ENCODE assay signal across 8 cellular contexts in genomic region chr2:224982910-224983688, GRCh38. TPM values are rescaled to one million over a fixed set of nuclear protein-coding genes. Genes with fewer than 3 reads are reported as not detected.
DNase-seq lines count a peak whose midpoint lies in the region; ATAC-seq and TF ChIP-seq lines count a peak whose summit lies in the region.

No MANE protein-coding gene starts in this region.

- no peaks in the 10 kb centered on the region for H3K27me3 Mint-ChIP-seq in MCF 10A (ENCODE audit: insufficient read depth, unreplicated experiment)

- ATAC-seq in HG03565 (IDR thresholded peaks at IDR 0.05; ENCODE audit: unreplicated experiment) = peak; percentile 78

- H3K4me3 Mint-ChIP-seq in MCF 10A (ENCODE audit: unreplicated experiment) = no peak overlapping the region

- POLR2A ChIA-PET in MCF 10A (lab: Yijun Ruan, JAX) = interaction anchor here (0.9 to 1.1 kb wide), 3 partner anchors 9 to 34 kb away, joined by 3 read pairs; no protein-coding TSS in a partner anchor

- H3K4me1 ChIP-seq in breast epithelium = no peaks in the 10 kb centered on the region

- H3K27me3 ChIP-seq in breast epithelium = no peaks in the 10 kb centered on the region

- peak overlapping the region; percentile 28 to 55 (median 34) for H3K4me3 ChIP-seq in breast epithelium

- H3K27ac Mint-ChIP-seq in MCF 10A (ENCODE audit: low read depth, unreplicated experiment) = no peak overlapping the region

- BruUV-seq in MCF 10A (replicated peaks; lab: Mats Ljungman, UMichigan) = no TSS peak

- H3K9me3 ChIP-seq in breast epithelium = no peaks in the 10 kb centered on the region

- intact Hi-C loops in breast epithelium (cut with DNase I; ENCODE audit: low total_unique reads) (no loop called here), MCF 10A (cut with micrococcal nuclease) (no loop called here)

- TF ChIP-seq CTCF in breast epithelium (IDR thresholded peaks at IDR 0.05) (no peak), MCF 10A (IDR thresholded peaks at IDR 0.05; ENCODE audit: unreplicated experiment) (no peak)

- no peaks in the 10 kb centered on the region for H3K36me3 ChIP-seq in breast epithelium

- TF ChIP-seq POLR2A in breast epithelium (IDR thresholded peaks at IDR 0.05) = no peak

- no peaks in the 10 kb centered on the region for H3K36me3 Mint-ChIP-seq in MCF 10A (ENCODE audit: insufficient read depth, unreplicated experiment)

- H3K27ac ChIP-seq in breast epithelium = peak overlapping the region; percentile 56 to 80
- peak overlapping the region; percentile 78 for H3K27ac ChIP-seq in temporal lobe (ENCODE audit: low read depth, low read length)

- no peaks in the 10 kb centered on the region for H3K4me1 Mint-ChIP-seq in MCF 10A (ENCODE audit: insufficient read depth, unreplicated experiment)

- no peaks in the 10 kb centered on the region for H3K9me3 Mint-ChIP-seq in MCF 10A (ENCODE audit: unreplicated experiment)

- DNase-seq in breast epithelium (ENCODE audit: low spot score in 2 of 2) (no peak), MCF 10A (ENCODE audit: unreplicated experiment) (no peak), inferior parietal cortex (ENCODE audit: extremely low spot score) (peak; percentile 59), germinal center (ENCODE audit: low spot score) (no peak), SW 1271 (lab: John Stamatoyannopoulos, UW) (no peak)
- peak; percentile 72 for DNase-seq in activated effector memory CD4-positive, alpha-beta T cell treated with anti-CD3 and anti-CD28 coated beads, Interleukin-2, amount 50 U/mL, for 16 hours

- CTCF ChIA-PET in MCF 10A (lab: Yijun Ruan, JAX) = interaction anchor here (0.7 to 2.1 kb wide), 2 partner anchors 12 to 19 kb away, joined by 3 to 14 read pairs; no protein-coding TSS in a partner anchor

RNA-seq across cellular contexts. Expression of gene DOCK10, which starts 59.2 kb away (rescaled TPM):
- 10 to 100 TPM; 13.8 to 23.9 (median 15.4) TPM for total RNA-seq in breast epithelium
- 0.96 and 1.6 TPM in 2 replicates for total RNA-seq in MCF 10A (2022)
- 10.1 TPM for total RNA-seq in temporal lobe

Comparison
In these comparisons a context has a peak if more than half of its experiments do, and no peak if none do; other contexts are left out.
1. DNase-seq: peak in activated effector memory CD4-positive, alpha-beta T cell treated with anti-CD3 and anti-CD28 coated beads, Interleukin-2, amount 50 U/mL, for 16 hours (single experiment) and inferior parietal cortex (single experiment); none in breast epithelium (0 of 2), MCF 10A (single experiment), germinal center (single experiment) and SW 1271 (0 of 2).